Comparison of ENCODE assay signal across 9 cellular contexts in genomic region chr16:9095171-9095570, GRCh38. TPM values are rescaled to one million over a fixed set of nuclear protein-coding genes. Genes with fewer than 3 reads are reported as not detected.
A peak's percentile ranks its signal among the peaks of the same experiment; 100 is the strongest.
DNase-seq lines count a peak whose midpoint lies in the region; ATAC-seq and TF ChIP-seq lines count a peak whose summit lies in the region.
"Had no signal": no experiment of that assay in that cellular context is flagged by ENCODE, and none has a peak within 500 bp of the region (broad histone marks: within the 10 kb centered on the region; RNA-seq: fewer than 3 reads in every experiment).

No MANE protein-coding gene starts in this region.

- no peak for DNase-seq in PC-9
- DNase-seq in epithelial cell of proximal tubule (ENCODE audit: low read depth), result no peak
- DNase-seq in psoas muscle, result no peak
- DNase-seq in HUDEP-2 (lab: John Stamatoyannopoulos, UW; ENCODE audit: unreplicated experiment in 76 of 76), result no peak
- DNase-seq in hypothalamus (lab: John Stamatoyannopoulos, UW), result no peak
- DNase-seq in stimulated activated naive CD4-positive, alpha-beta T cell (lab: John Stamatoyannopoulos, UW), result no peak
- DNase-seq: sigmoid colon, WERI-Rb-1 had no signal

- H3K4me2 ChIP-seq in PC-9, result peak overlapping the region; percentile 99

- no peaks in the 10 kb centered on the region for H3K9me3 ChIP-seq in PC-9 (ENCODE audit: insufficient read depth, low read depth)
- H3K9me3 ChIP-seq in psoas muscle, result no peaks in the 10 kb centered on the region
- H3K9me3 ChIP-seq: sigmoid colon had no signal

- peak overlapping the region; percentile 86; the same call in 1 of the 2 replicates for H3K4me3 ChIP-seq in GM08714 (ENCODE audit: low read length)
- H3K4me3 ChIP-seq in PC-9, result peak overlapping the region; percentile 86
- H3K4me3 ChIP-seq in epithelial cell of proximal tubule (ENCODE audit: low read depth, low read length), result peak overlapping the region; percentile 94
- peak overlapping the region; percentile 89 for H3K4me3 ChIP-seq in psoas muscle

- H3K36me3 ChIP-seq in PC-9 (ENCODE audit: low read depth) (peaks cover 52% of the 10 kb centered on the region), psoas muscle (ENCODE audit: insufficient read depth in 1 of 2, low read depth in 1 of 2) (peaks cover 2 to 20% of the 10 kb centered on the region in 2 donors)

- WGBS in psoas muscle, 3 donors, result 1 to 6% (median 3%) methylated on average over 1 of the region's 1 CpG

- H3K4me1 ChIP-seq in PC-9 (replicated peaks; ENCODE audit: insufficient read depth) (peaks cover 64% of the 10 kb centered on the region), psoas muscle (peaks cover 69% of the 10 kb centered on the region)

- ATAC-seq in psoas muscle, result no peak

- no peak overlapping the region for H2AFZ ChIP-seq in PC-9

- CTCF ChIA-PET in PC-9 (lab: Charles Lee), result no interaction called here

- H3K27ac ChIP-seq in PC-9 (peak overlapping the region; percentile 51), psoas muscle (no peak overlapping the region)
- H3K27ac ChIP-seq: WERI-Rb-1 had no signal

- no peaks in the 10 kb centered on the region for H3K27me3 ChIP-seq in PC-9 (ENCODE audit: insufficient read depth, low read depth)
- H3K27me3 ChIP-seq in psoas muscle (ENCODE audit: insufficient read depth in 3 of 3, low read length in 2 of 3), result no peaks in the 10 kb centered on the region
- H3K27me3 ChIP-seq: sigmoid colon had no signal

- no TSS peak for BruUV-seq in PC-9 (replicated peaks; lab: Mats Ljungman, UMichigan)

- H3K9me2 ChIP-seq in PC-9 (ENCODE audit: insufficient read depth), result no peaks in the 10 kb centered on the region

- POLR2A ChIA-PET in PC-9 (lab: Charles Lee; ENCODE audit: unreplicated experiment), result no interaction called here

- H3F3A ChIP-seq in PC-9 (ENCODE audit: insufficient read depth, low read depth), result peaks cover 55% of the 10 kb centered on the region

- TF ChIP-seq CTCF in PC-9 (conservative IDR thresholded peaks at IDR 0.05), result no peak
- TF ChIP-seq CTCF in epithelial cell of proximal tubule (conservative IDR thresholded peaks at IDR 0.05; ENCODE audit: low read depth, low read length), result no peak
- TF ChIP-seq CTCF in psoas muscle (IDR thresholded peaks at IDR 0.05), result no peak

- H4K20me1 ChIP-seq in PC-9 (ENCODE audit: insufficient read depth), result peaks cover 75% of the 10 kb centered on the region

- H3K79me2 ChIP-seq in PC-9 (ENCODE audit: low read depth), result peaks cover 84% of the 10 kb centered on the region

- intact Hi-C loops in PC-9 (cut with micrococcal nuclease; ENCODE audit: unreplicated experiment) (loop anchor here (10.0 kb wide), 1 partner anchor 220 kb away; no protein-coding TSS in a partner anchor), psoas muscle (cut with DNase I) (loop anchor here in 1 of 2 donors (10.0 kb wide), 1 partner anchor 210 kb away; the partner anchor contains the start of gene LITAFD)

RNA-seq across cellular contexts. Expression of gene HAPSTR1, which starts 3.7 kb away (rescaled TPM):
- total RNA-seq in PC-9 (2021), result 61.1 and 82.8 TPM in 2 replicates
- 39.3 and 41.7 TPM in 2 replicates for total RNA-seq in epithelial cell of proximal tubule
- 10 to 100 TPM; 54.5 to 80.0 (median 73.5) TPM for total RNA-seq in psoas muscle
- polyA plus RNA-seq in psoas muscle, result 10 to 100 TPM; 15.1 to 44.5 (median 18.2) TPM
